9 cellular contexts compared by ENCODE assay signal in the genomic region with DNA sequence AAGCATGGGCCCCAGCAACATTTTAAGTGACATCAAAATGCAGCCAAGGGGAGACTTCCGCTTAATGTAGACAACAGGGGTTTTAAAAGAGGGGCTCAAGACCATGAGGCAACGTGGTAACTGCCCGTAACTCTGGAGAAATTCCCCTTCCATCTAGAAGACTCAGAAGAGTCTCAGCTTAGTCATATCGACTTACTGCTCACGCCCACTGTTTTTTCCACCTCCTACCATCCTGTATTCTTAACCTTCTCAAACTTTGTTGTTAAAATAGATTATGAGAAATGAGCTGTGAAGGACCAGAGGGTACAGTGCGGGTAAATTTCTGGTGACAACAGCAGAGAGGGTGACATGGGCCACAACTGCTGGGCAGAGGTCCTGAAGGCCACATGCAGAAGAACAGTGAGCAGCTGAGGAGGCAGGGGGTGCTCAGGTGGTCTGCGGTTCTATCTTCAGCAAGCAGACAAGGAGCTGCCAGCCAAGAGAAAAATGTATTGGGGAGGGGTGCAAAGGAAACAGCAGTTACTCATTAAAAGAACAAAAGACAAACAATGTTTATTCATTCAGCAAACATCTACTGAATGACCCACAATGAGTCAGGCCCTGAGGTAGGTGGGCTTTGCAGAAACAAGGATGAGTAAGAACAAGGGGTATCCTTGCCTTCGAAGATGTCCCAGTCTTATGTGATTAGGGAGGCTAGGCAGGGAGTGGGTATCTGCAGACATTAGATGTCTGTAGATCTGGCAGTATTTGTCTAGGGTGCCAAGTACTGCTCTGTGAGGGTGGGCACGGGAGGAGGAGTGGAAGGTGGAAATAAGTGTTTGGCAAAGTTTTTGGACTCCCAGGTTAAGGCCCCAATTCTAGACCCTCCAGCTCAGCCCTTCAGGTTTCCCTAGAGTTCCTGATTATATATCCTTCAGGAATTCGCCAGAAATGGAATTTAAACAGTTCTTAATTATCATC.
A peak's percentile ranks its signal among the peaks of the same experiment; 100 is the strongest.
DNase-seq lines count a peak whose midpoint lies in the region; ATAC-seq, FAIRE-seq and TF ChIP-seq lines count a peak whose summit lies in the region.
"Had no signal": no experiment of that assay in that cellular context is flagged by ENCODE, and none has a peak within 500 bp of the region (broad histone marks: within the 10 kb centered on the region; RNA-seq: fewer than 3 reads in every experiment).

No MANE protein-coding gene starts in this region.

- DNase-seq in activated gamma-delta T cell treated with anti-CD3 and anti-CD28 coated beads, Interleukin-2, amount 50 U/mL, for 16 hours (ENCODE audit: low read depth), result peak; percentile 10
- no peak for DNase-seq in activated gamma-delta T cell treated with Interleukin-2 at 50 U/mL for 16 hours
- peak; percentile 65 to 76 for DNase-seq in activated T-cell treated with anti-CD3 and anti-CD28 coated beads, Interleukin-2, amount 50 U/mL, for 48 hours
- DNase-seq in stimulated activated CD4-positive, alpha-beta T cell treated with anti-CD3 and anti-CD28 coated beads, Interleukin-1b, Interleukin-23, amount 100 ng/mL, for 48 hours, result peak; percentile 59
- DNase-seq in ureter (ENCODE audit: low spot score), result no peak
- no peak for DNase-seq in Karpas-422
- DNase-seq in H54 (ENCODE audit: insufficient read length, low spot score), result no peak

- H3K9ac ChIP-seq in Karpas-422 (ENCODE audit: low read length), result no peak overlapping the region
- H3K9ac ChIP-seq: BLaER1 had no signal

- peaks cover 4% of the 10 kb centered on the region; the same call in 1 of the 2 replicates for H3K4me1 ChIP-seq in Karpas-422 (ENCODE audit: low read length)
- H3K4me1 ChIP-seq: BLaER1 had no signal

- FAIRE-seq in H54 (lab: Jason Lieb, UNC), result no peak

- H2AFZ ChIP-seq in Karpas-422 (ENCODE audit: low read length), result no peak overlapping the region

- no peak overlapping the region for H3K4me2 ChIP-seq in Karpas-422 (ENCODE audit: low read depth, low read length, poor library complexity, severe bottlenecking)
- H3K4me2 ChIP-seq: BLaER1 had no signal

- peak; percentile 91 for ATAC-seq in HG03159 (IDR thresholded peaks at IDR 0.05; ENCODE audit: unreplicated experiment)

- no peaks in the 10 kb centered on the region for H4K20me1 ChIP-seq in Karpas-422 (ENCODE audit: insufficient read depth, low read depth, low read length)
- H4K20me1 ChIP-seq: BLaER1 had no signal

- H3K4me3 ChIP-seq in Karpas-422 (ENCODE audit: low read length), result no peak overlapping the region
- H3K4me3 ChIP-seq: BLaER1 had no signal

- no peaks in the 10 kb centered on the region for H3K9me3 ChIP-seq in Karpas-422 (ENCODE audit: low read length)
- H3K9me3 ChIP-seq: BLaER1 had no signal

- H3K36me3 ChIP-seq in Karpas-422 (ENCODE audit: insufficient read depth, low read length), result no peaks in the 10 kb centered on the region
- H3K36me3 ChIP-seq: BLaER1 had no signal

- no peaks in the 10 kb centered on the region for H3K79me2 ChIP-seq in Karpas-422 (ENCODE audit: low read length)

- no peak for TF ChIP-seq POLR2A in H54 (IDR thresholded peaks at IDR 0.05; ENCODE audit: low read depth, low read length)

- H3K9me2 ChIP-seq in Karpas-422 (replicated peaks; ENCODE audit: insufficient read depth, low read length), result no peaks in the 10 kb centered on the region

- no peak overlapping the region for H3K27ac ChIP-seq in Karpas-422 (ENCODE audit: low read length)
- H3K27ac ChIP-seq: BLaER1 had no signal

- H3K27me3 ChIP-seq in Karpas-422 (ENCODE audit: low read length), result no peaks in the 10 kb centered on the region
- H3K27me3 ChIP-seq: BLaER1 had no signal

Comparison
In these comparisons a context has a peak if more than half of its experiments do, and no peak if none do; other contexts are left out.
1. DNase-seq: peak in activated gamma-delta T cell treated with anti-CD3 and anti-CD28 coated beads, Interleukin-2, amount 50 U/mL, for 16 hours (single experiment), activated T-cell treated with anti-CD3 and anti-CD28 coated beads, Interleukin-2, amount 50 U/mL, for 48 hours (2 of 2) and stimulated activated CD4-positive, alpha-beta T cell treated with anti-CD3 and anti-CD28 coated beads, Interleukin-1b, Interleukin-23, amount 100 ng/mL, for 48 hours (single experiment); none in activated gamma-delta T cell treated with Interleukin-2 at 50 U/mL for 16 hours (single experiment), ureter (single experiment), Karpas-422 (single experiment) and H54 (single experiment).